In genomic region chr5:124732349-124732875, GRCh38 we compare ENCODE assay signal across 1 cellular context.
A peak's percentile ranks its signal among the peaks of the same experiment; 100 is the strongest.
TF ChIP-seq lines count a peak whose summit lies in the region.

No MANE protein-coding gene starts in this region.

TF ChIP-seq in GM12878, 131 proteins besides CTCF, POLR2A, EP300 and RAD21:
- TF ChIP-seq PML (IDR thresholded peaks at IDR 0.05; ENCODE audit: low read length), result no peak
- TF ChIP-seq BHLHE40 (IDR thresholded peaks at IDR 0.05; ENCODE audit: borderline replicate concordance in 1 of 2, low read depth in 2 of 2, low read length in 1 of 2), result no peak
- TF ChIP-seq NR2C1 (IDR thresholded peaks at IDR 0.05), result no peak
- no peak for TF ChIP-seq HSF1 (IDR thresholded peaks at IDR 0.05; ENCODE audit: low read depth, low read length)
- no peak for TF ChIP-seq ETV6 (conservative IDR thresholded peaks at IDR 0.05 in 1 of 2, IDR thresholded peaks at IDR 0.05 in 1 of 2; ENCODE audit: borderline replicate concordance in 1 of 2, low read depth in 1 of 2)
- no peak for TF ChIP-seq LARP7 (IDR thresholded peaks at IDR 0.05)
- TF ChIP-seq, protein P1, sequence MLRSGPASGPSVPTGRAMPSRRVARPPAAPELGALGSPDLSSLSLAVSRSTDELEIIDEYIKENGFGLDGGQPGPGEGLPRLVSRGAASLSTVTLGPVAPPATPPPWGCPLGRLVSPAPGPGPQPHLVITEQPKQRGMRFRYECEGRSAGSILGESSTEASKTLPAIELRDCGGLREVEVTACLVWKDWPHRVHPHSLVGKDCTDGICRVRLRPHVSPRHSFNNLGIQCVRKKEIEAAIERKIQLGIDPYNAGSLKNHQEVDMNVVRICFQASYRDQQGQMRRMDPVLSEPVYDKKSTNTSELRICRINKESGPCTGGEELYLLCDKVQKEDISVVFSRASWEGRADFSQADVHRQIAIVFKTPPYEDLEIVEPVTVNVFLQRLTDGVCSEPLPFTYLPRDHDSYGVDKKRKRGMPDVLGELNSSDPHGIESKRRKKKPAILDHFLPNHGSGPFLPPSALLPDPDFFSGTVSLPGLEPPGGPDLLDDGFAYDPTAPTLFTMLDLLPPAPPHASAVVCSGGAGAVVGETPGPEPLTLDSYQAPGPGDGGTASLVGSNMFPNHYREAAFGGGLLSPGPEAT (IDR thresholded peaks at IDR 0.05; ENCODE audit: low read depth), result peak; percentile 28; the same call in 1 of the 2 replicates
- no peak for TF ChIP-seq TARDBP (IDR thresholded peaks at IDR 0.05; ENCODE audit: borderline replicate concordance)
- no peak for TF ChIP-seq MAX (IDR thresholded peaks at IDR 0.05; ENCODE audit: low read depth, low read length)
- TF ChIP-seq TCF12 (IDR thresholded peaks at IDR 0.05; ENCODE audit: low read depth, low read length), result no peak
- no peak for TF ChIP-seq NR2F1 (conservative IDR thresholded peaks at IDR 0.05)
- TF ChIP-seq IRF4 (IDR thresholded peaks at IDR 0.05; ENCODE audit: low read depth, low read length), result no peak
- no peak for TF ChIP-seq CHD4 (IDR thresholded peaks at IDR 0.05)
- TF ChIP-seq ESRRA (IDR thresholded peaks at IDR 0.05; ENCODE audit: low read length), result no peak
- no peak for TF ChIP-seq BCL3 (IDR thresholded peaks at IDR 0.05; ENCODE audit: borderline replicate concordance, insufficient read depth, low read depth, low read length, poor library complexity, severe bottlenecking)
- no peak for TF ChIP-seq FOXK2 (IDR thresholded peaks at IDR 0.05)
- TF ChIP-seq ZNF384 (IDR thresholded peaks at IDR 0.05; ENCODE audit: borderline replicate concordance, low read depth, low read length), result peak; percentile 77; the same call in 1 of the 2 replicates
- TF ChIP-seq IKZF1 (conservative IDR thresholded peaks at IDR 0.05), result peak; percentile 30; the same call in 1 of the 2 replicates
- TF ChIP-seq HDGF (IDR thresholded peaks at IDR 0.05), result no peak
- TF ChIP-seq MTA2 (IDR thresholded peaks at IDR 0.05; ENCODE audit: low read depth), result peak; percentile 37; the same call in 1 of the 2 replicates
